ENCODE assay signal across 9 cellular contexts in genomic region chr3:149657796-149658443, GRCh38. TPM values are rescaled to one million over a fixed set of nuclear protein-coding genes. Genes with fewer than 3 reads are reported as not detected.
DNase-seq lines count a peak whose midpoint lies in the region; ATAC-seq, FAIRE-seq and TF ChIP-seq lines count a peak whose summit lies in the region.
"Had no signal": no experiment of that assay in that cellular context is flagged by ENCODE, and none has a peak within 500 bp of the region (broad histone marks: within the 10 kb centered on the region; RNA-seq: fewer than 3 reads in every experiment).

Gene WWTR1 (minus strand): TSS chr3:149658025. CDS start chr3:149657306, 719 bp downstream.

- no TSS peak for BruUV-seq in endothelial cell of umbilical vein (replicated peaks; lab: Mats Ljungman, UMichigan)

- H3K27me3 ChIP-seq in HAP-1 (ENCODE audit: low read depth) = no peaks in the 10 kb centered on the region
- no peaks in the 10 kb centered on the region for H3K27me3 ChIP-seq in MG63
- no peaks in the 10 kb centered on the region for H3K27me3 ChIP-seq in endothelial cell of umbilical vein (ENCODE audit: control insufficient read depth in 2 of 2, insufficient read depth in 2 of 2, low read length in 2 of 2)

- intact Hi-C loops in endothelial cell of umbilical vein (cut with micrococcal nuclease) = loop anchor here (1.0 to 5.0 kb wide), 10 partner anchors 43 to 286 kb away; partner anchors contain the start of genes COMMD2 and RNF13

- peak; percentile 99 for TF ChIP-seq POLR2A in endothelial cell of umbilical vein (IDR thresholded peaks at IDR 0.05; ENCODE audit: low read depth, low read length)

- H3K9me3 ChIP-seq in HAP-1 (no peaks in the 10 kb centered on the region), MG63 (no peaks in the 10 kb centered on the region), endothelial cell of umbilical vein (replicated peaks; ENCODE audit: control insufficient read depth, insufficient read depth, low read length) (no peaks in the 10 kb centered on the region)

- H4K20me1 ChIP-seq in endothelial cell of umbilical vein (replicated peaks; ENCODE audit: control insufficient read depth, extremely low read depth, insufficient read depth, low read length) = peaks cover 5% of the 10 kb centered on the region

- peak within 1 kb of the TSS; percentile 97 for H3K9ac ChIP-seq in endothelial cell of umbilical vein (replicated peaks; ENCODE audit: extremely low read depth, insufficient read depth, low read length)

- H2AFZ ChIP-seq in endothelial cell of umbilical vein (ENCODE audit: low read depth, low read length) = peak within 1 kb of the TSS; percentile 7

- POLR2A ChIA-PET in activated CD4-positive, alpha-beta T cell treated with anti-CD3 and anti-CD28 coated beads, Interleukin-2, amount 10 ng/mL, durations not matched to agents 7 days and 5 days (lab: Charles Lee) = interaction anchor here (1.1 kb wide), 1 partner anchor 89 kb away, joined by 3 read pairs; no protein-coding TSS in a partner anchor
- POLR2A ChIA-PET in endothelial cell of umbilical vein (lab: Charles Lee) = interaction anchor here (0.6 to 2.0 kb wide), 24 partner anchors 9 to 150 kb away, joined by 3 to 16 read pairs (median 5); partner anchors contain the start of gene COMMD2

- peak within 1 kb of the TSS; percentile 80 for H3K4me3 Mint-ChIP-seq in activated CD4-positive, alpha-beta T cell treated with anti-CD3 and anti-CD28 coated beads, Interleukin-2, amount 10 ng/mL, durations not matched to agents 7 days and 5 days
- H3K4me3 Mint-ChIP-seq in stimulated activated naive CD8-positive, alpha-beta T cell treated with anti-CD3 and anti-CD28 coated beads, Interleukin-15, amount 100 ng/mL, for 72 hours = peak within 1 kb of the TSS; percentile 90

- H3K27ac ChIP-seq in endothelial cell of umbilical vein (ENCODE audit: insufficient read depth, low read depth, low read length) = peak within 1 kb of the TSS; percentile 85

- TF ChIP-seq CTCF in endothelial cell of umbilical vein (IDR thresholded peaks at IDR 0.05; ENCODE audit: extremely low read depth in 1 of 2, insufficient read depth in 1 of 2, low read depth in 1 of 2, low read length in 2 of 2) = no peak

- ATAC-seq in stimulated activated naive CD8-positive, alpha-beta T cell treated with anti-CD3 and anti-CD28 coated beads, Interleukin-15, amount 100 ng/mL, for 72 hours = peak; percentile 71

- CTCF ChIA-PET in activated CD4-positive, alpha-beta T cell treated with anti-CD3 and anti-CD28 coated beads, Interleukin-2, amount 10 ng/mL, durations not matched to agents 7 days and 5 days (lab: Charles Lee) = interaction anchor here (0.9 to 1.1 kb wide), 4 partner anchors 20 to 117 kb away, joined by 3 read pairs; no protein-coding TSS in a partner anchor
- CTCF ChIA-PET in endothelial cell of umbilical vein (lab: Charles Lee) = interaction anchor here (0.6 to 10.0 kb wide), 31 partner anchors 9 to 164 kb away, joined by 3 to 92 read pairs (median 5); partner anchors contain the start of gene COMMD2

- H3K4me3 ChIP-seq in HAP-1 (peak within 1 kb of the TSS; percentile 67), MG63 (peak within 1 kb of the TSS; percentile 87), endothelial cell of umbilical vein (replicated peaks in 1 of 3; ENCODE audit: insufficient read depth in 1 of 3, low read depth in 1 of 3, low read length in 3 of 3) (peak within 1 kb of the TSS; percentile 87 to 99 (median 98))

- H3K9me3 Mint-ChIP-seq in activated CD4-positive, alpha-beta T cell treated with anti-CD3 and anti-CD28 coated beads, Interleukin-2, amount 10 ng/mL, durations not matched to agents 7 days and 5 days = no peaks in the 10 kb centered on the region
- H3K9me3 Mint-ChIP-seq in stimulated activated naive CD8-positive, alpha-beta T cell treated with anti-CD3 and anti-CD28 coated beads, Interleukin-15, amount 100 ng/mL, for 72 hours = no peaks in the 10 kb centered on the region

- H3K4me1 Mint-ChIP-seq in activated CD4-positive, alpha-beta T cell treated with anti-CD3 and anti-CD28 coated beads, Interleukin-2, amount 10 ng/mL, durations not matched to agents 7 days and 5 days = peaks cover 15% of the 10 kb centered on the region
- H3K4me1 Mint-ChIP-seq in stimulated activated naive CD8-positive, alpha-beta T cell treated with anti-CD3 and anti-CD28 coated beads, Interleukin-15, amount 100 ng/mL, for 72 hours = peaks cover 18% of the 10 kb centered on the region

- H3K27me3 Mint-ChIP-seq in activated CD4-positive, alpha-beta T cell treated with anti-CD3 and anti-CD28 coated beads, Interleukin-2, amount 10 ng/mL, durations not matched to agents 7 days and 5 days = peaks cover 56% of the 10 kb centered on the region
- peaks cover 73% of the 10 kb centered on the region for H3K27me3 Mint-ChIP-seq in stimulated activated naive CD8-positive, alpha-beta T cell treated with anti-CD3 and anti-CD28 coated beads, Interleukin-15, amount 100 ng/mL, for 72 hours

- peaks cover 48% of the 10 kb centered on the region for H3K79me2 ChIP-seq in endothelial cell of umbilical vein (ENCODE audit: control insufficient read depth, insufficient read depth, low read length)

- no peaks in the 10 kb centered on the region for H3K9me1 ChIP-seq in endothelial cell of umbilical vein (replicated peaks; ENCODE audit: control insufficient read depth, extremely low read depth, insufficient read depth, low read length)

- no peaks in the 10 kb centered on the region for H3K36me3 Mint-ChIP-seq in activated CD4-positive, alpha-beta T cell treated with anti-CD3 and anti-CD28 coated beads, Interleukin-2, amount 10 ng/mL, durations not matched to agents 7 days and 5 days (ENCODE audit: low read depth)

- FAIRE-seq in endothelial cell of umbilical vein (lab: Jason Lieb, UNC) = peak; percentile 83

- peak; percentile 47 for DNase-seq in NCI-H1092 treated with DMSO at 0.1 percent for 48 hours (lab: John Stamatoyannopoulos, UW)
- DNase-seq in NCI-H1092 (lab: John Stamatoyannopoulos, UW) = no peak
- peak; percentile 96 to 98 for DNase-seq in HAP-1 (ENCODE audit: low spot score in 2 of 2)
- peak; percentile 100 for DNase-seq in MG63
- DNase-seq in activated CD4-positive, alpha-beta T cell treated with anti-CD3 and anti-CD28 coated beads, Interleukin-2, amount 10 ng/mL, durations not matched to agents 7 days and 5 days = peak; percentile 16
- peak; percentile 97 for DNase-seq in endothelial cell of umbilical vein (ENCODE audit: low read depth, low spot score)
- peak; percentile 88 for DNase-seq in medulla oblongata (ENCODE audit: extremely low spot score)
- peak; percentile 31 to 36 for DNase-seq in stimulated activated naive CD8-positive, alpha-beta T cell treated with anti-CD3 and anti-CD28 coated beads, Interleukin-15, amount 100 ng/mL, for 72 hours
- DNase-seq: DND-41 had no signal

- H3K4me1 ChIP-seq in HAP-1 = peaks cover 67% of the 10 kb centered on the region
- peaks cover 41% of the 10 kb centered on the region for H3K4me1 ChIP-seq in endothelial cell of umbilical vein (ENCODE audit: control insufficient read depth, extremely low read depth, insufficient read depth, low read length)

- dilution Hi-C loops in endothelial cell of umbilical vein (cut with MboI; ENCODE audit: extremely low pct_ligation_motif_present, low sequenced_read_pairs) = no loop called here

- H3K27ac Mint-ChIP-seq in activated CD4-positive, alpha-beta T cell treated with anti-CD3 and anti-CD28 coated beads, Interleukin-2, amount 10 ng/mL, durations not matched to agents 7 days and 5 days = peak within 1 kb of the TSS; percentile 57
- peak within 1 kb of the TSS in 1 of 2 donors; percentile 66 for H3K27ac Mint-ChIP-seq in stimulated activated naive CD8-positive, alpha-beta T cell treated with anti-CD3 and anti-CD28 coated beads, Interleukin-15, amount 100 ng/mL, for 72 hours

- in situ Hi-C loops in HAP-1 (cut with MboI; ENCODE audit: low sequenced_read_pairs) = no loop called here

- peak within 1 kb of the TSS; percentile 99 for H3K4me2 ChIP-seq in endothelial cell of umbilical vein (ENCODE audit: insufficient read depth, low read length)

- H3K36me3 ChIP-seq in HAP-1 (replicated peaks) (peaks cover 21% of the 10 kb centered on the region), MG63 (peaks cover 37% of the 10 kb centered on the region), endothelial cell of umbilical vein (ENCODE audit: control insufficient read depth in 2 of 2, extremely low read depth in 1 of 2, insufficient read depth in 2 of 2, low read length in 2 of 2) (peaks cover 5 to 6% of the 10 kb centered on the region in 2 experiments)

TF ChIP-seq in endothelial cell of umbilical vein, 7 proteins besides CTCF, POLR2A, EP300 and RAD21:
- TF ChIP-seq GATA2 (IDR thresholded peaks at IDR 0.05; ENCODE audit: insufficient read depth, insufficient read length, low read depth, low read length) (no peak), POLR2AphosphoS5 (IDR thresholded peaks at IDR 0.05; ENCODE audit: insufficient read depth, low read depth, low read length) (peak; percentile 99)

RNA-seq across cellular contexts. Expression of gene WWTR1, which starts in this region (rescaled TPM):
- 51.3 and 93.0 TPM in 2 replicates for total RNA-seq in MG63 (2014; rRNA removed; shearing (Covaris generic); ENCODE audit: low replicate concordance)
- total RNA-seq in activated CD4-positive, alpha-beta T cell treated with anti-CD3 and anti-CD28 coated beads, Interleukin-2, amount 10 ng/mL, durations not matched to agents 7 days and 5 days = under 1 TPM; 0.27 to 0.77 TPM
- total RNA-seq in endothelial cell of umbilical vein = 210 and 262 TPM in 2 replicates
- polyA plus RNA-seq in endothelial cell of umbilical vein = 341 and 347 TPM in 2 replicates
- polyA plus RNA-seq in endothelial cell of umbilical vein (2011; cell fraction: cytosol; rRNA removed) = 377 and 383 TPM in 2 replicates
- polyA plus RNA-seq in endothelial cell of umbilical vein (2011; cell fraction: nucleus; rRNA removed) = 267 and 297 TPM in 2 replicates
- 283 and 286 TPM in 2 replicates for polyA plus RNA-seq in endothelial cell of umbilical vein (2012)
- polyA minus RNA-seq in endothelial cell of umbilical vein = 706 and 787 TPM in 2 replicates
- polyA minus RNA-seq in endothelial cell of umbilical vein (2011; cell fraction: cytosol; rRNA and poly(A)+ RNA removed) = 40.0 TPM
- polyA minus RNA-seq in endothelial cell of umbilical vein (2011; cell fraction: nucleus; rRNA and poly(A)+ RNA removed) = 445 and 582 TPM in 2 replicates

Comparison
In these comparisons a context has a peak if more than half of its experiments do, and no peak if none do; other contexts are left out.
1. RNA of gene WWTR1 (total RNA-seq): 210 to 262 TPM in endothelial cell of umbilical vein and 51.3 to 93.0 TPM in MG63; 0.27 to 0.77 TPM in activated CD4-positive, alpha-beta T cell treated with anti-CD3 and anti-CD28 coated beads, Interleukin-2, amount 10 ng/mL, durations not matched to agents 7 days and 5 days; every median in the first group is over 10 times any median in the second.
2. Peak in DNase-seq in activated CD4-positive, alpha-beta T cell treated with anti-CD3 and anti-CD28 coated beads, Interleukin-2, amount 10 ng/mL, durations not matched to agents 7 days and 5 days; RNA of the gene not detected or under 1 TPM.
3. Peak in every context shown above with its lines, with median percentiles within 50 percentile points of each other: H3K4me3 ChIP-seq.